1 cellular context compared by ENCODE assay signal in genomic region chr1:165697881-165698842, GRCh38.
TF ChIP-seq lines count a peak whose summit lies in the region.

ALDH9A1 (minus strand) TSS chr1:165698562; CDS start chr1:165698558, 4 bp downstream.

TF ChIP-seq in HepG2, 621 proteins besides CTCF, POLR2A, EP300 and RAD21 (continued from another document and continues in another):
- no peak for TF ChIP-seq PPARG (CRISPR knock-in tag; conservative IDR thresholded peaks at IDR 0.05)
- no peak for TF ChIP-seq ZNF747 (CRISPR knock-in tag; IDR thresholded peaks at IDR 0.05; ENCODE audit: borderline replicate concordance)
- peak; percentile 25; the same call in 1 of the 2 replicates for TF ChIP-seq ARID5B (CRISPR knock-in tag; IDR thresholded peaks at IDR 0.05)
- no peak for TF ChIP-seq ZNF724P (CRISPR knock-in tag; IDR thresholded peaks at IDR 0.05; ENCODE audit: borderline replicate concordance)
- no peak for TF ChIP-seq ZNF362 (CRISPR knock-in tag; IDR thresholded peaks at IDR 0.05; ENCODE audit: borderline replicate concordance)
- TF ChIP-seq RFX3 (CRISPR knock-in tag; IDR thresholded peaks at IDR 0.05), result peak; percentile 18; the same call in 1 of the 2 replicates
- TF ChIP-seq ZNF7 (CRISPR knock-in tag; IDR thresholded peaks at IDR 0.05), result peak; percentile 29; the same call in 1 of the 2 replicates
- TF ChIP-seq ZNF446 (CRISPR knock-in tag; IDR thresholded peaks at IDR 0.05), result 0 out of 2 replicates have a peak, but pooled peaks have one; percentile 69
- no peak for TF ChIP-seq TRIM24 (CRISPR knock-in tag; IDR thresholded peaks at IDR 0.05)
- no peak for TF ChIP-seq ATF6 (CRISPR knock-in tag; conservative IDR thresholded peaks at IDR 0.05)
- no peak for TF ChIP-seq TOE1 (CRISPR knock-in tag; IDR thresholded peaks at IDR 0.05)
- 0 out of 2 replicates have a peak, but pooled peaks have one; percentile 69 for TF ChIP-seq ZXDC (CRISPR knock-in tag; IDR thresholded peaks at IDR 0.05)
- peak; percentile 67; the same call in 1 of the 2 replicates for TF ChIP-seq TFDP1 (CRISPR knock-in tag; IDR thresholded peaks at IDR 0.05; ENCODE audit: borderline replicate concordance)
- no peak for TF ChIP-seq MBD4 (IDR thresholded peaks at IDR 0.05; ENCODE audit: borderline replicate concordance, low read length)
- TF ChIP-seq ZNF557 (CRISPR knock-in tag; IDR thresholded peaks at IDR 0.05), result peak; percentile 45; the same call in 1 of the 2 replicates
- peak; percentile 78 for TF ChIP-seq ASH2L (IDR thresholded peaks at IDR 0.05; ENCODE audit: insufficient read length, low read depth, low read length)
- 0 out of 2 replicates have a peak, but pooled peaks have one; percentile 1 for TF ChIP-seq CEBPG (CRISPR knock-in tag; IDR thresholded peaks at IDR 0.05)
- TF ChIP-seq NCOA1 (CRISPR knock-in tag; IDR thresholded peaks at IDR 0.05), result 0 out of 2 replicates have a peak, but pooled peaks have one; percentile 44
- TF ChIP-seq ZNF572 (CRISPR knock-in tag; IDR thresholded peaks at IDR 0.05), result 0 out of 2 replicates have a peak, but pooled peaks have one; percentile 71
- TF ChIP-seq ZBTB40 (IDR thresholded peaks at IDR 0.05), result no peak
- TF ChIP-seq ZBTB40 (CRISPR knock-in tag; IDR thresholded peaks at IDR 0.05), result peak; percentile 35; the same call in 1 of the 2 replicates
- TF ChIP-seq MXD1 (CRISPR knock-in tag; IDR thresholded peaks at IDR 0.05), result 0 out of 2 replicates have a peak, but pooled peaks have one; percentile 47
- TF ChIP-seq ZNF883 (CRISPR knock-in tag; IDR thresholded peaks at IDR 0.05; ENCODE audit: not compliant biosample characterization), result peak; percentile 75
- no peak for TF ChIP-seq ZFP41 (CRISPR knock-in tag; IDR thresholded peaks at IDR 0.05; ENCODE audit: borderline replicate concordance)
- TF ChIP-seq GPBP1L1 (CRISPR knock-in tag; IDR thresholded peaks at IDR 0.05), result no peak
- TF ChIP-seq IRF1 (CRISPR knock-in tag; IDR thresholded peaks at IDR 0.05; ENCODE audit: low read depth), result no peak
- no peak for TF ChIP-seq NFIC (IDR thresholded peaks at IDR 0.05; ENCODE audit: low read length)
- TF ChIP-seq ZBTB20 (CRISPR knock-in tag; IDR thresholded peaks at IDR 0.05; ENCODE audit: borderline replicate concordance, low read depth), result peak; percentile 68; the same call in 1 of the 2 replicates
- no peak for TF ChIP-seq RNF2 (conservative IDR thresholded peaks at IDR 0.05; ENCODE audit: low read depth)
- no peak for TF ChIP-seq CBX2 (IDR thresholded peaks at IDR 0.05; ENCODE audit: low read depth, low read length)
- TF ChIP-seq CBX2 (CRISPR knock-in tag; IDR thresholded peaks at IDR 0.05; ENCODE audit: low read depth), result no peak
- TF ChIP-seq ZNF616 (CRISPR knock-in tag; IDR thresholded peaks at IDR 0.05; ENCODE audit: low read depth), result no peak
- TF ChIP-seq DPF2 (CRISPR knock-in tag; IDR thresholded peaks at IDR 0.05; ENCODE audit: borderline replicate concordance, low read depth), result no peak
- TF ChIP-seq SP4 (CRISPR knock-in tag; IDR thresholded peaks at IDR 0.05), result peak; percentile 38; the same call in 1 of the 2 replicates
- TF ChIP-seq STAT5B (CRISPR knock-in tag; IDR thresholded peaks at IDR 0.05), result no peak
